Comparison of ENCODE assay signal across 11 cellular contexts in genomic region chr17:32482568-32483320, GRCh38. TPM values are rescaled to one million over a fixed set of nuclear protein-coding genes. Genes with fewer than 3 reads are reported as not detected.
DNase-seq lines count a peak whose midpoint lies in the region; ATAC-seq and TF ChIP-seq lines count a peak whose summit lies in the region.
"Had no signal": no experiment of that assay in that cellular context is flagged by ENCODE, and none has a peak within 500 bp of the region (broad histone marks: within the 10 kb centered on the region; RNA-seq: fewer than 3 reads in every experiment).

No MANE protein-coding gene starts in this region.

- H3K27me3 ChIP-seq in cardiac muscle cell = no peaks in the 10 kb centered on the region
- H3K27me3 ChIP-seq: BE2C had no signal

- peaks cover 34% of the 10 kb centered on the region for H3K36me3 Mint-ChIP-seq in activated CD8-positive, alpha-beta T cell treated with anti-CD3 and anti-CD28 coated beads for 36 hours (ENCODE audit: low read depth)
- peaks cover 21% of the 10 kb centered on the region for H3K36me3 Mint-ChIP-seq in memory B cell

- H3K4me1 ChIP-seq in cardiac muscle cell (ENCODE audit: low read depth) = peaks cover 9% of the 10 kb centered on the region

- POLR2A ChIA-PET in activated CD8-positive, alpha-beta T cell treated with anti-CD3 and anti-CD28 coated beads for 36 hours (lab: Charles Lee) = interaction anchor here (0.6 to 2.2 kb wide), 7 partner anchors 13 to 29 kb away, joined by 3 to 8 read pairs (median 4); no protein-coding TSS in a partner anchor

- CTCF ChIA-PET in activated CD8-positive, alpha-beta T cell treated with anti-CD3 and anti-CD28 coated beads for 36 hours (lab: Charles Lee) = interaction anchor here (0.6 to 7.3 kb wide), 19 partner anchors 12 to 272 kb away, joined by 3 to 70 read pairs (median 5); no protein-coding TSS in a partner anchor

- peak overlapping the region; percentile 64 for H3K27ac Mint-ChIP-seq in activated CD8-positive, alpha-beta T cell treated with anti-CD3 and anti-CD28 coated beads for 36 hours
- peak overlapping the region; percentile 29 for H3K27ac Mint-ChIP-seq in memory B cell

- peaks cover 18% of the 10 kb centered on the region for H3K4me1 Mint-ChIP-seq in activated CD8-positive, alpha-beta T cell treated with anti-CD3 and anti-CD28 coated beads for 36 hours (ENCODE audit: low read depth)
- peaks cover 5% of the 10 kb centered on the region for H3K4me1 Mint-ChIP-seq in memory B cell

- no peak for ATAC-seq in left ventricle myocardium superior
- no peak for ATAC-seq in activated CD8-positive, alpha-beta T cell treated with anti-CD3 and anti-CD28 coated beads for 36 hours
- no peak for ATAC-seq in memory B cell (ENCODE audit: low read depth)
- ATAC-seq in GM18867 (IDR thresholded peaks at IDR 0.05; ENCODE audit: unreplicated experiment) = no peak
- ATAC-seq in GM18520 (IDR thresholded peaks at IDR 0.05; ENCODE audit: unreplicated experiment) = no peak

- intact Hi-C loops in left ventricle myocardium superior (cut with micrococcal nuclease) = no loop called here
- intact Hi-C loops in activated CD8-positive, alpha-beta T cell treated with anti-CD3 and anti-CD28 coated beads for 36 hours (cut with micrococcal nuclease) = loop anchor here (5.0 to 10.0 kb wide), 2 partner anchors 125 to 272 kb away; no protein-coding TSS in a partner anchor

- no peak overlapping the region for H3K4me3 Mint-ChIP-seq in activated CD8-positive, alpha-beta T cell treated with anti-CD3 and anti-CD28 coated beads for 36 hours
- no peak overlapping the region for H3K4me3 Mint-ChIP-seq in memory B cell

- TF ChIP-seq CTCF in cardiac muscle cell (IDR thresholded peaks at IDR 0.05; ENCODE audit: low read depth, low read length) = no peak
- TF ChIP-seq CTCF in activated CD8-positive, alpha-beta T cell treated with anti-CD3 and anti-CD28 coated beads for 36 hours (IDR thresholded peaks at IDR 0.05) = no peak

- DNase-seq in cardiac muscle cell (ENCODE audit: low read depth in 1 of 2, low spot score in 1 of 2) (no peak), left ventricle myocardium superior (no peak), memory B cell (ENCODE audit: low spot score in 2 of 2) (no peak), substantia nigra (lab: John Stamatoyannopoulos, UW) (peak in 2 of 49 donors; percentile 20 to 23), nucleus accumbens (lab: John Stamatoyannopoulos, UW) (no peak)
- DNase-seq in activated CD8-positive, alpha-beta T cell treated with anti-CD3 and anti-CD28 coated beads for 36 hours = no peak
- DNase-seq: activated CD8-positive, alpha-beta memory T cell treated with anti-CD3 and anti-CD28 coated beads for 24 hours; mammary epithelial cell had no signal

- no peaks in the 10 kb centered on the region for H3K27me3 Mint-ChIP-seq in activated CD8-positive, alpha-beta T cell treated with anti-CD3 and anti-CD28 coated beads for 36 hours
- no peaks in the 10 kb centered on the region for H3K27me3 Mint-ChIP-seq in memory B cell

- H3K36me3 ChIP-seq in cardiac muscle cell = peaks cover 28% of the 10 kb centered on the region

- H3K27ac ChIP-seq in cardiac muscle cell = peak overlapping the region; percentile 57
- peak overlapping the region; percentile 90 for H3K27ac ChIP-seq in substantia nigra (ENCODE audit: low read depth, low read length, poor library complexity, severe bottlenecking)

- no peak overlapping the region for H3K4me3 ChIP-seq in cardiac muscle cell

- no peaks in the 10 kb centered on the region for H3K9me3 ChIP-seq in cardiac muscle cell (ENCODE audit: low read depth)
- H3K9me3 ChIP-seq: BE2C had no signal

- no peaks in the 10 kb centered on the region for H3K9me3 Mint-ChIP-seq in activated CD8-positive, alpha-beta T cell treated with anti-CD3 and anti-CD28 coated beads for 36 hours
- H3K9me3 Mint-ChIP-seq in memory B cell = no peaks in the 10 kb centered on the region

RNA-seq across cellular contexts. Expression of gene CDK5R1, which starts 4.0 kb away (rescaled TPM):
- total RNA-seq in cardiac muscle cell (1.7 and 3.5 TPM in 2 replicates), left ventricle myocardium superior (1.4 TPM)
- polyA plus RNA-seq in cardiac muscle cell = 1.2 and 2.5 TPM in 2 replicates
- total RNA-seq in activated CD8-positive, alpha-beta T cell treated with anti-CD3 and anti-CD28 coated beads for 36 hours = 10 to 100 TPM; 10.2 to 10.5 TPM

RNA-seq across cellular contexts. Expression of gene PSMD11, which starts 38.4 kb away (rescaled TPM):
- total RNA-seq in cardiac muscle cell (28.7 and 42.8 TPM in 2 replicates), left ventricle myocardium superior (67.8 TPM)
- 143 and 145 TPM in 2 replicates for polyA plus RNA-seq in cardiac muscle cell
- 100 to 1,000 TPM; 119 to 130 TPM for total RNA-seq in activated CD8-positive, alpha-beta T cell treated with anti-CD3 and anti-CD28 coated beads for 36 hours
